ENCODE assay signal across 8 cellular contexts in the genomic region with DNA sequence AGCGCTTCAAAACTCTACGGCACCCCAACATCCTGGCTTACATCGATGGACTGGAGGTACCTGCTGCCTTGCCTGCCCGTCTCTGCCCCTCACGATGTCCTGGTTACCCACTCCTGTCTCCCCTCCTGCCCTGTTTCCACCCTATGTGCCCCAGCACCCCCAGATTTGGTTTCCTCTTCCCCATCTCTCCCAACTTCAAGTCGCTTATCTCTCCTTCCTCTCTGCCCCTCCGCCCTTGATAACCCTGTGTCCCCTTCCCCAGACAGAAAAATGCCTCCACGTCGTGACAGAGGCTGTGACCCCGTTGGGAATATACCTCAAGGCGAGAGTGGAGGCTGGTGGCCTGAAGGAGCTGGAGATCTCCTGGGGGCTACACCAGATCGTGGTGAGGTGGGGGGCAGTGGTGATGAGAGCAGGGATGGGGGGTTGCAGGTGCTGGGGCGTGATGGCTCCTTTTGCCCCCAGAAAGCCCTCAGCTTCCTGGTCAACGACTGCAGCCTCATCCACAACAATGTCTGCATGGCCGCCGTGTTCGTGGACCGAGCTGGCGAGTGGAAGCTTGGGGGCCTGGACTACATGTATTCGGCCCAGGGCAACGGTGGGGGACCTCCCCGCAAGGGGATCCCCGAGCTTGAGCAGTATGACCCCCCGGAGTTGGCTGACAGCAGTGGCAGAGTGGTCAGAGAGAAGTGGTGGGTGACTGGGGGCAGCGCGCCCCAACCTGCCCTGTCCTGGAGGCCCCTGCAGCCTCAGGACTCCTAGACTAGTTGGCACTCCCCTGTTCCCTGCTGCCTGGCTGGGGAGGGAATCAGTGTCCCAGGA. TPM values are rescaled to one million over a fixed set of nuclear protein-coding genes. Genes with fewer than 3 reads are reported as not detected.
A peak's percentile ranks its signal among the peaks of the same experiment; 100 is the strongest.
DNase-seq lines count a peak whose midpoint lies in the region; ATAC-seq and TF ChIP-seq lines count a peak whose summit lies in the region.

No MANE protein-coding gene starts in this region.

- H3K79me2 ChIP-seq in MM.1S (ENCODE audit: low read length) (peaks cover 28% of the 10 kb centered on the region), neural cell (replicated peaks; ENCODE audit: insufficient read depth, low read length) (peaks cover 10% of the 10 kb centered on the region)

- H3K27me3 ChIP-seq in BJ (ENCODE audit: control insufficient read depth, insufficient read depth, low read length) (no peaks in the 10 kb centered on the region), MM.1S (replicated peaks; ENCODE audit: insufficient read depth, low read length) (no peaks in the 10 kb centered on the region), neural cell (ENCODE audit: insufficient read depth, low read depth, low read length) (no peaks in the 10 kb centered on the region)
- no peaks in the 10 kb centered on the region for H3K27me3 ChIP-seq in effector memory CD4-positive, alpha-beta T cell (replicated peaks; ENCODE audit: control insufficient read depth, insufficient read depth, low read length, poor library complexity, severe bottlenecking)

- H2AFZ ChIP-seq in MM.1S (ENCODE audit: low read length): peak overlapping the region; percentile 83; the same call in 1 of the 2 replicates
- H2AFZ ChIP-seq in neural cell (ENCODE audit: low read depth, low read length): peak overlapping the region; percentile 54

- peaks cover 24% of the 10 kb centered on the region for H3K36me3 ChIP-seq in BJ (ENCODE audit: control insufficient read depth, insufficient read depth, low read length)
- no peaks in the 10 kb centered on the region for H3K36me3 ChIP-seq in MM.1S (replicated peaks; ENCODE audit: insufficient read depth, low read length)
- H3K36me3 ChIP-seq in effector memory CD4-positive, alpha-beta T cell (ENCODE audit: control insufficient read depth, insufficient read depth, low read length): peaks cover 16% of the 10 kb centered on the region
- H3K36me3 ChIP-seq in neural cell (ENCODE audit: insufficient read depth, low read length): peaks cover 7% of the 10 kb centered on the region

- H3F3A ChIP-seq in MM.1S (ENCODE audit: insufficient read depth, low read length) (no peaks in the 10 kb centered on the region), neural cell (ENCODE audit: insufficient read depth, low read length, poor library complexity, severe bottlenecking) (no peaks in the 10 kb centered on the region)

- TF ChIP-seq EP300 in neural cell (conservative IDR thresholded peaks at IDR 0.05; ENCODE audit: poor library complexity, severe bottlenecking): no peak

- peaks cover 9% of the 10 kb centered on the region for H3K4me1 ChIP-seq in MM.1S (ENCODE audit: low read length)
- H3K4me1 ChIP-seq in effector memory CD4-positive, alpha-beta T cell (ENCODE audit: control insufficient read depth, insufficient read depth, low read length, poor library complexity, severe bottlenecking): peaks cover 45% of the 10 kb centered on the region

- no peaks in the 10 kb centered on the region for H4K20me1 ChIP-seq in MM.1S (ENCODE audit: insufficient read depth, low read length)
- no peaks in the 10 kb centered on the region for H4K20me1 ChIP-seq in neural cell (ENCODE audit: insufficient read depth)

- no peak for TF ChIP-seq RAD21 in neural cell (conservative IDR thresholded peaks at IDR 0.05)

- H3K4me3 ChIP-seq in BJ (ENCODE audit: low read depth, low read length) (peak overlapping the region; percentile 96), MM.1S (ENCODE audit: low read length) (peak overlapping the region; percentile 100), neural cell (ENCODE audit: low read length) (peak overlapping the region; percentile 97)
- H3K4me3 ChIP-seq in effector memory CD4-positive, alpha-beta T cell (ENCODE audit: insufficient read depth, low read depth, low read length, poor library complexity, severe bottlenecking): peak overlapping the region; percentile 81

- H3K9me3 ChIP-seq in MM.1S (replicated peaks; ENCODE audit: insufficient read depth, low read length) (no peaks in the 10 kb centered on the region), neural cell (ENCODE audit: low read length) (no peaks in the 10 kb centered on the region)
- H3K9me3 ChIP-seq in effector memory CD4-positive, alpha-beta T cell (ENCODE audit: control insufficient read depth, low read length): no peaks in the 10 kb centered on the region

- POLR2A ChIA-PET in BJ (lab: Charles Lee): interaction anchor here (0.6 kb wide), 1 partner anchor 89 kb away, joined by 3 read pairs; no protein-coding TSS in a partner anchor

- H3K4me2 ChIP-seq in MM.1S (ENCODE audit: low read depth, low read length): peak overlapping the region; percentile 97
- H3K4me2 ChIP-seq in neural cell (ENCODE audit: low read length): peak overlapping the region; percentile 81

- no peak for ATAC-seq in GM21786 (IDR thresholded peaks at IDR 0.05; ENCODE audit: unreplicated experiment)

- H3K9me2 ChIP-seq in MM.1S (replicated peaks; ENCODE audit: insufficient read depth, low read length) (no peaks in the 10 kb centered on the region), neural cell (ENCODE audit: insufficient read depth, low read length) (no peaks in the 10 kb centered on the region)

- CTCF ChIA-PET in BJ (lab: Yijun Ruan, JAX): interaction anchor here (0.7 to 3.0 kb wide), 5 partner anchors 15 to 109 kb away, joined by 3 to 12 read pairs (median 3); a partner anchor contains a TSS

- DNase-seq in BJ (ENCODE audit: low read depth) (no peak), MM.1S (no peak), GDM1 (lab: John Stamatoyannopoulos, UW) (no peak), NCI-H187 treated with DMSO at 0.1 percent for 48 hours (lab: John Stamatoyannopoulos, UW) (no peak), NCI-H2227 treated with DMSO at 0.1 percent for 48 hours (lab: John Stamatoyannopoulos, UW) (no peak)
- no peak for DNase-seq in effector memory CD4-positive, alpha-beta T cell

- H3K27ac ChIP-seq in MM.1S (ENCODE audit: low read length): peak overlapping the region; percentile 29; the same call in 1 of the 2 replicates
- H3K27ac ChIP-seq in effector memory CD4-positive, alpha-beta T cell (ENCODE audit: insufficient read depth, low read length, poor library complexity, severe bottlenecking): peak overlapping the region; percentile 82
- peak overlapping the region; percentile 20 for H3K27ac ChIP-seq in neural cell (ENCODE audit: low read length)

- no peak for TF ChIP-seq CTCF in BJ (IDR thresholded peaks at IDR 0.05; ENCODE audit: insufficient read depth, low read depth, low read length)
- TF ChIP-seq CTCF in MM.1S (IDR thresholded peaks at IDR 0.05; ENCODE audit: low read length): no peak
- TF ChIP-seq CTCF in neural cell (IDR thresholded peaks at IDR 0.05; ENCODE audit: poor library complexity, severe bottlenecking): no peak

- H3K9ac ChIP-seq in MM.1S (ENCODE audit: low read length): peak overlapping the region; percentile 96
- H3K9ac ChIP-seq in neural cell (ENCODE audit: low read length): peak overlapping the region; percentile 86

TF ChIP-seq in neural cell, 6 proteins besides CTCF, POLR2A, EP300 and RAD21:
- TF ChIP-seq TAF1 (IDR thresholded peaks at IDR 0.05; ENCODE audit: low read depth): no peak
- no peak for TF ChIP-seq MXI1 (conservative IDR thresholded peaks at IDR 0.05; ENCODE audit: poor library complexity, severe bottlenecking)
- no peak for TF ChIP-seq POLR2AphosphoS5 (IDR thresholded peaks at IDR 0.05)
- TF ChIP-seq, protein P1, sequence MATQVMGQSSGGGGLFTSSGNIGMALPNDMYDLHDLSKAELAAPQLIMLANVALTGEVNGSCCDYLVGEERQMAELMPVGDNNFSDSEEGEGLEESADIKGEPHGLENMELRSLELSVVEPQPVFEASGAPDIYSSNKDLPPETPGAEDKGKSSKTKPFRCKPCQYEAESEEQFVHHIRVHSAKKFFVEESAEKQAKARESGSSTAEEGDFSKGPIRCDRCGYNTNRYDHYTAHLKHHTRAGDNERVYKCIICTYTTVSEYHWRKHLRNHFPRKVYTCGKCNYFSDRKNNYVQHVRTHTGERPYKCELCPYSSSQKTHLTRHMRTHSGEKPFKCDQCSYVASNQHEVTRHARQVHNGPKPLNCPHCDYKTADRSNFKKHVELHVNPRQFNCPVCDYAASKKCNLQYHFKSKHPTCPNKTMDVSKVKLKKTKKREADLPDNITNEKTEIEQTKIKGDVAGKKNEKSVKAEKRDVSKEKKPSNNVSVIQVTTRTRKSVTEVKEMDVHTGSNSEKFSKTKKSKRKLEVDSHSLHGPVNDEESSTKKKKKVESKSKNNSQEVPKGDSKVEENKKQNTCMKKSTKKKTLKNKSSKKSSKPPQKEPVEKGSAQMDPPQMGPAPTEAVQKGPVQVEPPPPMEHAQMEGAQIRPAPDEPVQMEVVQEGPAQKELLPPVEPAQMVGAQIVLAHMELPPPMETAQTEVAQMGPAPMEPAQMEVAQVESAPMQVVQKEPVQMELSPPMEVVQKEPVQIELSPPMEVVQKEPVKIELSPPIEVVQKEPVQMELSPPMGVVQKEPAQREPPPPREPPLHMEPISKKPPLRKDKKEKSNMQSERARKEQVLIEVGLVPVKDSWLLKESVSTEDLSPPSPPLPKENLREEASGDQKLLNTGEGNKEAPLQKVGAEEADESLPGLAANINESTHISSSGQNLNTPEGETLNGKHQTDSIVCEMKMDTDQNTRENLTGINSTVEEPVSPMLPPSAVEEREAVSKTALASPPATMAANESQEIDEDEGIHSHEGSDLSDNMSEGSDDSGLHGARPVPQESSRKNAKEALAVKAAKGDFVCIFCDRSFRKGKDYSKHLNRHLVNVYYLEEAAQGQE (IDR thresholded peaks at IDR 0.05; ENCODE audit: borderline replicate concordance): no peak
- no peak for TF ChIP-seq EZH2 (IDR thresholded peaks at IDR 0.05; ENCODE audit: borderline replicate concordance, insufficient read depth, low read length, poor library complexity, severe bottlenecking)
- no peak for TF ChIP-seq SMC3 (conservative IDR thresholded peaks at IDR 0.05; ENCODE audit: poor library complexity)
TF ChIP-seq in neural cell: peak in this region for 0.

RNA-seq across cellular contexts. Expression of a gene that starts 1.0 kb away (rescaled TPM):
- 81.7 and 134 TPM in 2 replicates for polyA plus RNA-seq in BJ (2011; rRNA removed)
- 73.5 and 101 TPM in 2 replicates for polyA minus RNA-seq in BJ (2011; rRNA and poly(A)+ RNA removed)
- 48.3 and 56.2 TPM in 2 replicates for polyA plus RNA-seq in neural cell
- polyA minus RNA-seq in neural cell: 35.3 and 55.3 TPM in 2 replicates

RNA-seq across cellular contexts. Expression of a gene that starts 27.0 kb away (rescaled TPM):
- polyA plus RNA-seq in BJ (2011; rRNA removed) (924 and 1,611 TPM in 2 replicates), neural cell (1,383 and 1,630 TPM in 2 replicates)
- 12,707 and 21,303 TPM in 2 replicates for polyA minus RNA-seq in BJ (2011; rRNA and poly(A)+ RNA removed)
- polyA minus RNA-seq in neural cell: 48,171 and 65,838 TPM in 2 replicates

RNA-seq across cellular contexts. Expression of a gene that starts 32.3 kb away (rescaled TPM):
- 37.9 and 77.7 TPM in 2 replicates for polyA plus RNA-seq in BJ (2011; rRNA removed)
- 33.3 and 56.6 TPM in 2 replicates for polyA minus RNA-seq in BJ (2011; rRNA and poly(A)+ RNA removed)
- polyA plus RNA-seq in neural cell: 3.5 and 4.6 TPM in 2 replicates
- polyA minus RNA-seq in neural cell: 0.97 and 2.3 TPM in 2 replicates

RNA-seq across cellular contexts. Expression of a gene that starts 44.4 kb away (rescaled TPM):
- polyA plus RNA-seq in BJ (2011; rRNA removed) (48.7 and 73.3 TPM in 2 replicates), neural cell (35.4 and 36.2 TPM in 2 replicates)
- 7.9 and 13.5 TPM in 2 replicates for polyA minus RNA-seq in BJ (2011; rRNA and poly(A)+ RNA removed)
- polyA minus RNA-seq in neural cell: 16.4 and 24.8 TPM in 2 replicates

RNA-seq across cellular contexts. Expression of a gene that starts 46.5 kb away (rescaled TPM):
- 38.2 and 56.9 TPM in 2 replicates for polyA plus RNA-seq in BJ (2011; rRNA removed)
- 23.4 and 32.3 TPM in 2 replicates for polyA minus RNA-seq in BJ (2011; rRNA and poly(A)+ RNA removed)
- 75.1 and 86.1 TPM in 2 replicates for polyA plus RNA-seq in neural cell
- polyA minus RNA-seq in neural cell: 52.6 and 57.5 TPM in 2 replicates

Comparison
In these comparisons a context has a peak if more than half of its experiments do, and no peak if none do; other contexts are left out.
1. H3K27ac ChIP-seq: peak in every context shown above with its lines; median percentile 82 in effector memory CD4-positive, alpha-beta T cell; 29 in MM.1S; 20 in neural cell.